ENCODE assay signal across 35 cellular contexts in genomic region chr2:185891804-185892411, GRCh38.
"Had no signal": no experiment of that assay in that cellular context is flagged by ENCODE, and none has a peak within 500 bp of the region (broad histone marks: within the 10 kb centered on the region; RNA-seq: fewer than 3 reads in every experiment).

No MANE protein-coding gene starts in this region.

- H3K36me3 ChIP-seq: adrenal gland, brain microvascular endothelial cell, breast epithelium, WERI-Rb-1 had no signal

- DNase-seq: activated CD4-positive, alpha-beta memory T cell treated with anti-CD3 and anti-CD28 coated beads for 36 hours; activated CD4-positive, alpha-beta T cell treated with anti-CD3 and anti-CD28 coated beads for 4 hours; activated CD4-positive, alpha-beta T cell treated with anti-CD3 and anti-CD28 coated beads, Interleukin-2, amount 10 ng/mL, durations not matched to agents 24 days and 14 days; activated CD4-positive, alpha-beta T cell treated with anti-CD3 and anti-CD28 coated beads, Interleukin-2, amount 50 U/mL, for 1 hour; activated CD4-positive, alpha-beta T cell treated with anti-CD3 and anti-CD28 coated beads, Interleukin-2, amount 50 U/mL, for 4 hours; activated CD4-positive, CD25-positive, alpha-beta regulatory T cell; activated CD8-positive, alpha-beta memory T cell treated with anti-CD3 and anti-CD28 coated beads, Interleukin-2, amount 50 U/mL, for 4 hours; activated CD8-positive, alpha-beta T cell treated with anti-CD3 and anti-CD28 coated beads for 36 hours; activated effector memory CD4-positive, alpha-beta T cell treated with anti-CD3 and anti-CD28 coated beads, Interleukin-2, amount 50 U/mL, for 16 hours; activated gamma-delta T cell treated with Interleukin-2 at 50 U/mL for 16 hours; activated naive CD4-positive, alpha-beta T cell; activated naive CD4-positive, alpha-beta T cell treated with anti-CD3 and anti-CD28 coated beads for 36 hours; activated naive CD4-positive, alpha-beta T cell treated with anti-CD3 and anti-CD28 coated beads, Interleukin-2, amount 50 U/mL, for 16 hours; activated naive CD8-positive, alpha-beta T cell treated with anti-CD3 and anti-CD28 coated beads for 36 hours; activated T-cell treated with anti-CD3 and anti-CD28 coated beads for 4 hours; activated T-cell treated with anti-CD3 and anti-CD28 coated beads, Interleukin-2, amount 50 U/mL, for 1 hour; activated T-cell treated with anti-CD3 and anti-CD28 coated beads, Interleukin-2, amount 50 U/mL, for 4 hours; activated T-cell treated with anti-CD3 and anti-CD28 coated beads, Interleukin-2, amount 50 U/mL, for 72 hours; adrenal gland; amniotic stem cell; aorta; body of pancreas; brain microvascular endothelial cell; central memory CD4-positive, alpha-beta T cell; SW 1271; T-helper 1 cell; T-helper 2 cell; T-helper 9 cell; WERI-Rb-1 had no signal

- H3K9me3 ChIP-seq: adrenal gland, body of pancreas, breast epithelium had no signal

- ATAC-seq: activated CD4-positive, CD25-positive, alpha-beta regulatory T cell treated with anti-CD3 and anti-CD28 coated beads, Interleukin-2, amount 50 U/mL, for 24 hours; activated CD8-positive, alpha-beta T cell treated with anti-CD3 and anti-CD28 coated beads for 36 hours; activated naive CD4-positive, alpha-beta T cell treated with anti-CD3 and anti-CD28 coated beads, Interleukin-2, amount 50 U/mL, for 72 hours; activated T-cell treated with anti-CD3 and anti-CD28 coated beads, Interleukin-2, amount 50 U/mL, for 4 hours; activated T-cell treated with anti-CD3 and anti-CD28 coated beads, Interleukin-2, amount 50 U/mL, for 72 hours; activated T-helper 17 cell treated with anti-CD3 and anti-CD28 coated beads, Interleukin-2, amount 50 U/mL, for 72 hours; body of pancreas; WTC11 had no signal

- FAIRE-seq: astrocyte had no signal

- H3K27me3 ChIP-seq: adrenal gland, body of pancreas, brain microvascular endothelial cell, breast epithelium had no signal

- H3K27ac ChIP-seq: adrenal gland, body of pancreas, brain microvascular endothelial cell, breast epithelium, WERI-Rb-1 had no signal

- H3K4me1 ChIP-seq: adrenal gland, body of pancreas, breast epithelium had no signal

- H3K4me3 ChIP-seq: adrenal gland, body of pancreas, breast epithelium had no signal
